27 cellular contexts compared by ENCODE assay signal in genomic region chr15:35379972-35380371, GRCh38.
DNase-seq lines count a peak whose midpoint lies in the region; ATAC-seq, FAIRE-seq and TF ChIP-seq lines count a peak whose summit lies in the region.
"Had no signal": no experiment of that assay in that cellular context is flagged by ENCODE, and none has a peak within 500 bp of the region (broad histone marks: within the 10 kb centered on the region; RNA-seq: fewer than 3 reads in every experiment).

No MANE protein-coding gene starts in this region.

- no peak overlapping the region for H3K9ac ChIP-seq in SK-N-SH
- H3K9ac ChIP-seq: BLaER1 had no signal

- H3K36me3 ChIP-seq in SK-N-SH (replicated peaks in 1 of 2; ENCODE audit: control insufficient read depth in 1 of 2, insufficient read depth in 2 of 2, low read length in 1 of 2) (no peaks in the 10 kb centered on the region), bronchial epithelial cell (ENCODE audit: control insufficient read depth, insufficient read depth, low read length) (no peaks in the 10 kb centered on the region), suprapubic skin (peaks cover 4% of the 10 kb centered on the region)
- H3K36me3 ChIP-seq: BLaER1, Peyer's patch, SJCRH30 had no signal

- FAIRE-seq in bronchial epithelial cell (lab: Jason Lieb, UNC), result no peak
- FAIRE-seq: GM12891, HTR-8/SVneo had no signal

- H3K4me3 ChIP-seq in SK-N-SH (ENCODE audit: low read depth in 2 of 2, low read length in 1 of 2) (no peak overlapping the region), bronchial epithelial cell (ENCODE audit: low read depth, low read length) (no peak overlapping the region), suprapubic skin (no peak overlapping the region)
- H3K4me3 ChIP-seq: BLaER1, Peyer's patch, SJCRH30 had no signal

- no peak overlapping the region for H3K27ac ChIP-seq in SK-N-SH (ENCODE audit: low read depth in 2 of 2, low read length in 1 of 2)
- no peak overlapping the region for H3K27ac ChIP-seq in suprapubic skin
- H3K27ac ChIP-seq: 22Rv1, BLaER1, HL-60, Peyer's patch, SJCRH30 had no signal

- no peak overlapping the region for H3K4me2 ChIP-seq in SK-N-SH
- H3K4me2 ChIP-seq: BLaER1 had no signal

- H3F3A ChIP-seq in SK-N-SH (replicated peaks; ENCODE audit: insufficient read depth), result peaks cover 5% of the 10 kb centered on the region

- H2AFZ ChIP-seq in SK-N-SH (ENCODE audit: low read depth), result no peak overlapping the region

- TF ChIP-seq EP300 in SK-N-SH (IDR thresholded peaks at IDR 0.05; ENCODE audit: borderline replicate concordance in 1 of 2, low read depth in 1 of 2, low read length in 1 of 2), result no peak
- TF ChIP-seq EP300 in suprapubic skin (IDR thresholded peaks at IDR 0.05), result no peak

- H3K4me1 ChIP-seq in SK-N-SH (ENCODE audit: control insufficient read depth in 1 of 2, insufficient read depth in 2 of 2, low read depth in 1 of 2, low read length in 1 of 2) (no peaks in the 10 kb centered on the region), suprapubic skin (no peaks in the 10 kb centered on the region)
- H3K4me1 ChIP-seq: BLaER1, Peyer's patch, SJCRH30 had no signal

- TF ChIP-seq RAD21 in SK-N-SH (IDR thresholded peaks at IDR 0.05; ENCODE audit: low read length), result no peak

- WGBS in SK-N-SH (ENCODE audit: low lambda C conversion rate), result 94% methylated on average over 1 of the region's 1 CpG
- WGBS in suprapubic skin, result 86% methylated on average over 1 of the region's 1 CpG

- DNase-seq in SK-N-SH (no peak), bronchial epithelial cell (ENCODE audit: low read depth) (peak; percentile 41), kidney glomerular epithelial cell (lab: John Stamatoyannopoulos, UW) (peak; percentile 46), suprapubic skin (ENCODE audit: low spot score in 2 of 2) (no peak), GM19240 (ENCODE audit: insufficient read length, low spot score) (no peak), epidermal melanocyte (ENCODE audit: insufficient read length, low spot score) (no peak)
- no peak for DNase-seq in activated CD4-positive, alpha-beta T cell treated with anti-CD3 and anti-CD28 coated beads, Interleukin-2, amount 50 U/mL, for 48 hours
- DNase-seq: ACHN; CD4-positive, alpha-beta T cell; COR-L47; DMS79 treated with DMSO at 0.1 percent for 48 hours; KG1; NCI-H1092 treated with DMSO at 0.1 percent for 48 hours; NCI-H1436 treated with DMSO at 0.1 percent for 48 hours; NCI-H2029; NCI-H2227 treated with DMSO at 0.1 percent for 48 hours; NCI-H510A; NCI-H748 treated with DMSO at 0.1 percent for 48 hours; NK-92 treated with Interleukin-12 subunit alpha and Interleukin-12 subunit beta, amount 100 ng/mL, for 24 hours; Peyer's patch had no signal

- CTCF ChIA-PET in SK-N-SH (lab: Yijun Ruan, JAX), result no interaction called here

- H3K9me2 ChIP-seq in SK-N-SH, result no peaks in the 10 kb centered on the region

- TF ChIP-seq POLR2A in suprapubic skin (IDR thresholded peaks at IDR 0.05), result no peak

- H3K79me2 ChIP-seq in SK-N-SH (ENCODE audit: insufficient read depth), result no peaks in the 10 kb centered on the region

- no peaks in the 10 kb centered on the region for H3K9me3 ChIP-seq in SK-N-SH
- no peaks in the 10 kb centered on the region for H3K9me3 ChIP-seq in suprapubic skin
- H3K9me3 ChIP-seq: BLaER1, Peyer's patch, SJCRH30 had no signal

- POLR2A ChIA-PET in SK-N-SH (lab: Yijun Ruan, JAX), result no interaction called here

- ATAC-seq in SK-N-SH treated with all-trans-retinoic acid at 6 μM for 48 hours, result no peak

- no peaks in the 10 kb centered on the region for H4K20me1 ChIP-seq in SK-N-SH (ENCODE audit: insufficient read depth)
- H4K20me1 ChIP-seq: BLaER1 had no signal

- TF ChIP-seq CTCF in SK-N-SH (IDR thresholded peaks at IDR 0.05) (no peak), bronchial epithelial cell (IDR thresholded peaks at IDR 0.05; ENCODE audit: insufficient read depth, low read length, severe bottlenecking) (no peak), suprapubic skin (IDR thresholded peaks at IDR 0.05) (no peak)

- H3K27me3 ChIP-seq in SK-N-SH (ENCODE audit: insufficient read depth) (no peaks in the 10 kb centered on the region), bronchial epithelial cell (ENCODE audit: control insufficient read depth, insufficient read depth, low read length) (no peaks in the 10 kb centered on the region), suprapubic skin (no peaks in the 10 kb centered on the region)
- H3K27me3 ChIP-seq: BLaER1, Peyer's patch, SJCRH30 had no signal

TF ChIP-seq in SK-N-SH treated with all-trans-retinoic acid at 6 μM for 48 hours, 23 proteins besides CTCF, POLR2A, EP300 and RAD21:
- TF ChIP-seq ZFP3 (CRISPR knock-in tag; IDR thresholded peaks at IDR 0.05) (peak; percentile 84), PATZ1 (CRISPR knock-in tag; IDR thresholded peaks at IDR 0.05; ENCODE audit: borderline replicate concordance) (no peak), POU6F1 (CRISPR knock-in tag; IDR thresholded peaks at IDR 0.05; ENCODE audit: borderline replicate concordance, low read depth) (no peak), TOX (CRISPR knock-in tag; IDR thresholded peaks at IDR 0.05; ENCODE audit: borderline replicate concordance) (no peak), ZNF8 (CRISPR knock-in tag; IDR thresholded peaks at IDR 0.05) (no peak), RARB (CRISPR knock-in tag; IDR thresholded peaks at IDR 0.05) (no peak)
TF ChIP-seq in SK-N-SH treated with all-trans-retinoic acid at 6 μM for 48 hours: peak in this region for 1.

TF ChIP-seq in SK-N-SH, 30 proteins besides CTCF, POLR2A, EP300 and RAD21:
- TF ChIP-seq FOXJ3 (CRISPR knock-in tag; IDR thresholded peaks at IDR 0.05), result no peak
- no peak for TF ChIP-seq RXRA (IDR thresholded peaks at IDR 0.05; ENCODE audit: borderline replicate concordance, low read depth)
- no peak for TF ChIP-seq NFIC (IDR thresholded peaks at IDR 0.05; ENCODE audit: borderline replicate concordance)
- TF ChIP-seq ELF1 (IDR thresholded peaks at IDR 0.05), result no peak
- no peak for TF ChIP-seq TCF12 (IDR thresholded peaks at IDR 0.05)
- TF ChIP-seq FOXM1 (IDR thresholded peaks at IDR 0.05; ENCODE audit: low read depth), result no peak
- no peak for TF ChIP-seq ZBTB33 (IDR thresholded peaks at IDR 0.05; ENCODE audit: borderline replicate concordance, low read depth)
- no peak for TF ChIP-seq GATA2 (CRISPR knock-in tag; IDR thresholded peaks at IDR 0.05)
- TF ChIP-seq SIN3A (IDR thresholded peaks at IDR 0.05; ENCODE audit: borderline replicate concordance, low read depth, low read length), result no peak
- no peak for TF ChIP-seq RCOR1 (IDR thresholded peaks at IDR 0.05; ENCODE audit: low read length)
- no peak for TF ChIP-seq FOSL2 (IDR thresholded peaks at IDR 0.05; ENCODE audit: borderline replicate concordance, low read depth)

Comparison
In these comparisons a context has a peak if more than half of its experiments do, and no peak if none do; other contexts are left out.
1. DNase-seq: peak in bronchial epithelial cell (single experiment) and kidney glomerular epithelial cell (single experiment); none in SK-N-SH (single experiment), suprapubic skin (0 of 2), activated CD4-positive, alpha-beta T cell treated with anti-CD3 and anti-CD28 coated beads, Interleukin-2, amount 50 U/mL, for 48 hours (0 of 2), GM19240 (single experiment) and epidermal melanocyte (single experiment).